20 cellular contexts compared by ENCODE assay signal in the genomic region with DNA sequence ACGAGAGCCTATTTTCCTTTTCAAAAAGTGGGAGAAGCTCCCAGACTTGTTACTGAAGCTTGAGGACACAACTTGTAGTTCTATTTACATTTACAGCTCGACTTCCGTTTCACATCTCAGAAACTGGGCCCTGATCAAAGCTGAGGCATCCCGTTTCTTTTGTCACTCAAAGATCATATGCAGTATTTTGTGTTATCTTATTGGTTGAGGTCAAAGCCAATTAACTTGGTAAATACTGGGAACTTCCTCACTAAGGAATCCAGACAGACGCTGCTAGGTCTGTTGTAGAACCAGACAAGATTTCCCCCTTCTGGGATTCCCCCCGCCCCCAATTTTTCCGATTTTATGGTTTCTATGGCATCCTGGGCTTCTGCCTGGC.
"Had no signal": no experiment of that assay in that cellular context is flagged by ENCODE, and none has a peak within 500 bp of the region (broad histone marks: within the 10 kb centered on the region; RNA-seq: fewer than 3 reads in every experiment).

No MANE protein-coding gene starts in this region.

- H3K27ac ChIP-seq: breast epithelium, foreskin keratinocyte, hepatocyte, neutrophil, ovary, psoas muscle, stomach, suprapubic skin, transverse colon had no signal

- H3K36me3 ChIP-seq: breast epithelium, neutrophil, ovary, stomach, suprapubic skin, transverse colon had no signal

- H3K4me1 Mint-ChIP-seq: central memory CD8-positive, alpha-beta T cell had no signal

- H3K27ac Mint-ChIP-seq: memory B cell; natural killer cell treated with Interleukin-12 subunit alpha and Interleukin-12 subunit beta and Interleukin-15 and Interleukin-18, amount 100 ng/mL, for 72 hours had no signal

- H3K4me2 ChIP-seq: hepatocyte had no signal

- H3K4me3 ChIP-seq: breast epithelium, hepatocyte, ovary, psoas muscle, stomach, suprapubic skin, transverse colon had no signal

- H3K27me3 ChIP-seq: breast epithelium, neutrophil, ovary, transverse colon had no signal

- ATAC-seq: foreskin keratinocyte; left cardiac atrium; natural killer cell treated with Interleukin-12 subunit alpha and Interleukin-12 subunit beta and Interleukin-15 and Interleukin-18, amount 100 ng/mL, for 72 hours; psoas muscle; right cardiac atrium had no signal

- H3K9me3 ChIP-seq: neutrophil, ovary had no signal

- H2AFZ ChIP-seq: hepatocyte had no signal

- H3K79me2 ChIP-seq: hepatocyte had no signal

- H3K4me3 Mint-ChIP-seq: activated naive CD4-positive, alpha-beta T cell treated with anti-CD3 and anti-CD28 coated beads, Interleukin-2, amount 50 U/mL, for 24 hours; central memory CD8-positive, alpha-beta T cell; memory B cell; natural killer cell treated with Interleukin-12 subunit alpha and Interleukin-12 subunit beta and Interleukin-15 and Interleukin-18, amount 100 ng/mL, for 72 hours had no signal

- H3K4me1 ChIP-seq: breast epithelium, foreskin keratinocyte, suprapubic skin, transverse colon had no signal

- DNase-seq: activated gamma-delta T cell treated with Interleukin-2 at 50 U/mL for 16 hours; activated T-cell treated with anti-CD3 and anti-CD28 coated beads, Interleukin-2, amount 50 U/mL, for 1 hour; effector memory CD4-positive, alpha-beta T cell; foreskin keratinocyte; left cardiac atrium; ovary; psoas muscle; right cardiac atrium; stimulated activated CD4-positive, alpha-beta T cell treated with anti-CD3 and anti-CD28 coated beads, Interleukin-1b, Interleukin-23, amount 100 ng/mL, for 48 hours; stomach; T-helper 9 cell; transverse colon had no signal
